34 cellular contexts compared by ENCODE assay signal in the genomic region with DNA sequence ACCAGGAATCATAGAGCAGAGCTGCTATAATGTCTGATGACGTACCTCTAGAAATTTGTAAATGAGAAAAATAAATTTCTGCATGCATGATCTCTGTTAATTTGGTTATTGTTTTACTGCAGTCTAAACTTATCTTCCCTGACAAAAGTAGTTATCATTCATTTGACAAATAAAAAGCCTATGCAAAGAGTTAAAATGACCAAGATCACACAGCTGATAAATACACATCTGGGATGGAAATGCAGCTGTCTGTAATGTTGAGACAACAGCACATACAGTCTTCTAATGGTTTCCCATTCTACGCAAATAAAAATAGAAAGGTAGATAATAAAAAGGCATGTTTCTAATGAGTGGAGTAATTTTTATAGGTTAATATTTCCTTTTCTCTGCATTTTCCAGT.
"Had no signal": no experiment of that assay in that cellular context is flagged by ENCODE, and none has a peak within 500 bp of the region (broad histone marks: within the 10 kb centered on the region; RNA-seq: fewer than 3 reads in every experiment).

No MANE protein-coding gene starts in this region.

- DNase-seq: Karpas-422, Kasumi-1, MG63, MM.1S, MV-4-11, NCI-H1048, NCI-H1092, NCI-H1092 treated with DMSO at 0.1 percent for 48 hours, NCI-H1105, NCI-H1105 treated with DMSO at 0.1 percent for 48 hours, NCI-H1417, NCI-H1417 treated with DMSO at 0.1 percent for 48 hours, NCI-H1436, NCI-H1436 treated with DMSO at 0.1 percent for 48 hours, NCI-H146, NCI-H1694, NCI-H1694 treated with DMSO at 0.1 percent for 48 hours, NCI-H187, NCI-H187 treated with DMSO at 0.1 percent for 48 hours, NCI-H1930, NCI-H2029, NCI-H2029 treated with DMSO at 0.1 percent for 48 hours, NCI-H2081, NCI-H2081 treated with DMSO at 0.1 percent for 48 hours, NCI-H2107, NCI-H2171, NCI-H2171 treated with DMSO at 0.1 percent for 48 hours, NCI-H2227 treated with DMSO at 0.1 percent for 48 hours, NCI-H226, NCI-H345, NCI-H446, NCI-H446 treated with DMSO at 0.1 percent for 48 hours, NCI-H510A had no signal

- H3K4me2 ChIP-seq: KMS-11 had no signal

- H3K9me3 ChIP-seq: MG63 had no signal

- H3K27me3 ChIP-seq: MG63 had no signal

- H3K4me3 ChIP-seq: MG63 had no signal

- H3K9ac ChIP-seq: KMS-11 had no signal

- H3K27ac ChIP-seq: KMS-11 had no signal

- H3K36me3 ChIP-seq: MG63 had no signal
